ENCODE assay signal across 9 cellular contexts in genomic region chr3:42839616-42840015, GRCh38. TPM values are rescaled to one million over a fixed set of nuclear protein-coding genes. Genes with fewer than 3 reads are reported as not detected.
DNase-seq lines count a peak whose midpoint lies in the region; ATAC-seq and TF ChIP-seq lines count a peak whose summit lies in the region.
"Had no signal": no experiment of that assay in that cellular context is flagged by ENCODE, and none has a peak within 500 bp of the region (broad histone marks: within the 10 kb centered on the region; RNA-seq: fewer than 3 reads in every experiment).

No MANE protein-coding gene starts in this region.

- peak overlapping the region; percentile 55 for H3K4me2 ChIP-seq in OCI-LY1 (ENCODE audit: low read length)
- H3K4me2 ChIP-seq: BLaER1 had no signal

- no peaks in the 10 kb centered on the region for H4K20me1 ChIP-seq in OCI-LY1 (ENCODE audit: insufficient read depth, low read length)
- H4K20me1 ChIP-seq: BLaER1 had no signal

- intact Hi-C loops in left ventricle myocardium inferior (cut with micrococcal nuclease) (loop anchor here (10.0 kb wide), 1 partner anchor 55 kb away; no protein-coding TSS in a partner anchor), sciatic nerve (cut with DNase I) (loop anchor here (10.0 kb wide), 1 partner anchor 45 kb away; no protein-coding TSS in a partner anchor)

- no peaks in the 10 kb centered on the region for H3K9me3 ChIP-seq in OCI-LY1 (ENCODE audit: low read length)
- H3K9me3 ChIP-seq in left ventricle myocardium inferior (replicated peaks) = no peaks in the 10 kb centered on the region
- H3K9me3 ChIP-seq: BLaER1 had no signal

- no peaks in the 10 kb centered on the region for H3K9me2 ChIP-seq in OCI-LY1 (ENCODE audit: low read depth, low read length)

- no peaks in the 10 kb centered on the region for H3K79me2 ChIP-seq in OCI-LY1 (ENCODE audit: insufficient read depth, low read length)

- H3K4me1 ChIP-seq in OCI-LY1 (ENCODE audit: insufficient read depth, low read length, severe bottlenecking) (peaks cover 4% of the 10 kb centered on the region), left ventricle myocardium inferior (peaks cover 19% of the 10 kb centered on the region)

- TF ChIP-seq CTCF in OCI-LY1 (IDR thresholded peaks at IDR 0.05; ENCODE audit: low read length) (peak; percentile 61), left ventricle myocardium inferior (IDR thresholded peaks at IDR 0.05; ENCODE audit: borderline replicate concordance) (peak; percentile 85)

- DNase-seq in NCI-H1105 treated with DMSO at 0.1 percent for 48 hours (lab: John Stamatoyannopoulos, UW) (peak; percentile 31), NCI-H1105 (lab: John Stamatoyannopoulos, UW) (no peak), amniotic stem cell (lab: John Stamatoyannopoulos, UW) (peak; percentile 46), left ventricle myocardium inferior (no peak), sciatic nerve (ENCODE audit: low spot score) (no peak)

- H3K9ac ChIP-seq in OCI-LY1 (ENCODE audit: low read length) = no peak overlapping the region; the same call in 1 of the 2 replicates
- H3K9ac ChIP-seq: BLaER1 had no signal

- no peak overlapping the region for H2AFZ ChIP-seq in OCI-LY1 (ENCODE audit: low read length)

- ATAC-seq in GM19455 (IDR thresholded peaks at IDR 0.05; ENCODE audit: unreplicated experiment) (peak; percentile 99), HG03469 (IDR thresholded peaks at IDR 0.05; ENCODE audit: unreplicated experiment) (peak; percentile 93), sciatic nerve (peak; percentile 83)

- H3K4me3 ChIP-seq in OCI-LY1 (ENCODE audit: low read depth, low read length, poor library complexity, severe bottlenecking) (peak overlapping the region; percentile 49), left ventricle myocardium inferior (peak overlapping the region; percentile 18)
- H3K4me3 ChIP-seq: BLaER1 had no signal

- H3K36me3 ChIP-seq in OCI-LY1 (ENCODE audit: insufficient read depth, low read length) (no peaks in the 10 kb centered on the region), left ventricle myocardium inferior (no peaks in the 10 kb centered on the region)
- H3K36me3 ChIP-seq: BLaER1 had no signal

- H3K27me3 ChIP-seq in OCI-LY1 (ENCODE audit: insufficient read depth, low read length) (no peaks in the 10 kb centered on the region), left ventricle myocardium inferior (ENCODE audit: low read depth) (no peaks in the 10 kb centered on the region)
- H3K27me3 ChIP-seq: BLaER1 had no signal

- H3F3A ChIP-seq in OCI-LY1 (ENCODE audit: insufficient read depth, low read length) = no peaks in the 10 kb centered on the region

- no peak overlapping the region for H3K27ac ChIP-seq in OCI-LY1 (ENCODE audit: low read depth, low read length, poor library complexity, severe bottlenecking)
- no peak overlapping the region for H3K27ac ChIP-seq in left ventricle myocardium inferior (replicated peaks)
- H3K27ac ChIP-seq: BLaER1 had no signal

RNA-seq across cellular contexts. Expression of gene ACKR2, which starts 30.4 kb away (rescaled TPM):
- 0.44 TPM for total RNA-seq in left ventricle myocardium inferior
- 19.0 TPM for total RNA-seq in sciatic nerve

RNA-seq across cellular contexts. Expression of gene HIGD1A, which starts 35.3 kb away (rescaled TPM):
- total RNA-seq in left ventricle myocardium inferior (377 TPM), sciatic nerve (71.4 TPM)

RNA-seq across cellular contexts. Expression of gene CYP8B1, which starts 36.1 kb away (rescaled TPM):
- total RNA-seq in left ventricle myocardium inferior (not detected), sciatic nerve (not detected)

Comparison
In these comparisons a context has a peak if more than half of its experiments do, and no peak if none do; other contexts are left out.
1. DNase-seq: peak in NCI-H1105 treated with DMSO at 0.1 percent for 48 hours (single experiment) and amniotic stem cell (single experiment); none in NCI-H1105 (single experiment), left ventricle myocardium inferior (single experiment) and sciatic nerve (single experiment).
2. RNA of gene ACKR2, which starts 30.4 kb away (total RNA-seq): 19.0 TPM in sciatic nerve (single experiment); 0.44 TPM in left ventricle myocardium inferior (single experiment); every median in the first group is over 10 times any median in the second.
3. Peak in every context shown above with its lines, with median percentiles within 50 percentile points of each other: ATAC-seq.